ENCODE assay signal across 24 cellular contexts in the genomic region with DNA sequence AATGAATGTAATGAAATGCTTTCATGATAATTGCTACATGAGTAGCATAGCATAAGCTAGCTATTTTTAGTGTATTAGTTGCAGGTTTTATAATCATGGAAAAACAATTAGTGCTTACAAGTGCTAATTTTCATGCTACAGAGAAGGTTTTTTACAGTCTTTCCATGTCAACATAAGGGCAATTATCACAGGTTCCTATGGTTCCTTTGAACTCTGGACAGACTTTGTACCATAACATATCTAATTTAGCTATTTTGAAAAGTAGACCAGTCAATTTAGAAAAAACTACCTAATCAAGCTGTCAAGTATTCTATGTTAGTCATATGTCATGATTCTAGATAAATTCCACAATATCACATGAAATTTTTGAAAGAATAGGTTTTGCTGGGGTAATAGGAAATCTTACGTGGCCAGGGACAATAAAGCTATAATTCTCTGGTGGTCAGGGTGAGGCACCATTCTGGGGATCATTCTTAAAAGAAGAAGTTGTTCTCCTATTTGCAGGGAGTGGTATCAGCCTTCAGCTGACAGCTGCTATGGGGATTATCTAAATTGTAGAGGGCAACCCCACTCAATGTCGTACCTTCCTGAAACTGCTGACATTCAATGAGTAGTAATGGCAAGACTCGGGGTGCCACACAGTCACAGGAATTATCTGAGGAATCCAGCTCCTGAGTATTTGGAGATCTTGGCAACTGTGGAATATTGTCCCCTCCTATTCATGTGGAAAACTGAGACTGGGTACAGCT.
"Had no signal": no experiment of that assay in that cellular context is flagged by ENCODE, and none has a peak within 500 bp of the region (broad histone marks: within the 10 kb centered on the region; RNA-seq: fewer than 3 reads in every experiment).

No MANE protein-coding gene starts in this region.

- H3K36me3 ChIP-seq: adrenal gland, MG63 had no signal

- H3K4me1 Mint-ChIP-seq: activated naive CD8-positive, alpha-beta T cell treated with anti-CD3 and anti-CD28 coated beads, Interleukin-2, amount 10 ng/mL, durations not matched to agents 7 days and 5 days; T-helper 17 cell had no signal

- H3K4me1 ChIP-seq: adrenal gland had no signal

- DNase-seq: activated CD4-positive, alpha-beta T cell treated with anti-CD3 and anti-CD28 coated beads for 4 hours; activated CD4-positive, alpha-beta T cell treated with anti-CD3 and anti-CD28 coated beads, Interleukin-2, amount 50 U/mL, for 4 hours; activated CD8-positive, alpha-beta memory T cell treated with anti-CD3 and anti-CD28 coated beads, Interleukin-2, amount 50 U/mL, for 48 hours; activated CD8-positive, alpha-beta T cell treated with anti-CD3 and anti-CD28 coated beads, Interleukin-2, amount 10 ng/mL, durations not matched to agents 7 days and 5 days; activated naive CD4-positive, alpha-beta T cell treated with anti-CD3 and anti-CD28 coated beads, Interleukin-2, amount 50 U/mL, for 16 hours; activated naive CD8-positive, alpha-beta T cell treated with anti-CD3 and anti-CD28 coated beads, Interleukin-2, amount 10 ng/mL, durations not matched to agents 7 days and 5 days; activated T-cell treated with anti-CD3 and anti-CD28 coated beads, Interleukin-2, amount 50 U/mL, for 1 hour; adrenal gland; anterior cingulate cortex; central memory CD4-positive, alpha-beta T cell; MG63; NCI-H1105; NCI-H1436; NCI-H1930; NCI-H2107; NCI-H2171 treated with DMSO at 0.1 percent for 48 hours; NCI-H226; NCI-H748 treated with DMSO at 0.1 percent for 48 hours; RPMI8226; SHP77; T-helper 17 cell; T-helper 9 cell had no signal

- H3K27me3 ChIP-seq: adrenal gland, MG63 had no signal

- ATAC-seq: activated CD4-positive, CD25-positive, alpha-beta regulatory T cell treated with anti-CD3 and anti-CD28 coated beads, Interleukin-2, amount 50 U/mL, for 24 hours; activated CD8-positive, alpha-beta T cell treated with anti-CD3 and anti-CD28 coated beads, Interleukin-2, amount 10 ng/mL, durations not matched to agents 7 days and 5 days; Panc1; T-helper 17 cell had no signal

- H3K27ac Mint-ChIP-seq: activated CD8-positive, alpha-beta T cell treated with anti-CD3 and anti-CD28 coated beads, Interleukin-2, amount 10 ng/mL, durations not matched to agents 7 days and 5 days; activated naive CD8-positive, alpha-beta T cell treated with anti-CD3 and anti-CD28 coated beads, Interleukin-2, amount 10 ng/mL, durations not matched to agents 7 days and 5 days; T-helper 17 cell had no signal

- H3K36me3 Mint-ChIP-seq: activated naive CD8-positive, alpha-beta T cell treated with anti-CD3 and anti-CD28 coated beads, Interleukin-2, amount 10 ng/mL, durations not matched to agents 7 days and 5 days had no signal

- H3K9me3 ChIP-seq: adrenal gland, MG63 had no signal

- H3K27ac ChIP-seq: adrenal gland had no signal

- H3K4me3 ChIP-seq: adrenal gland, MG63 had no signal

- H3K4me3 Mint-ChIP-seq: activated CD8-positive, alpha-beta T cell treated with anti-CD3 and anti-CD28 coated beads, Interleukin-2, amount 10 ng/mL, durations not matched to agents 7 days and 5 days; activated naive CD8-positive, alpha-beta T cell treated with anti-CD3 and anti-CD28 coated beads, Interleukin-2, amount 10 ng/mL, durations not matched to agents 7 days and 5 days; T-helper 17 cell had no signal

- H3K27me3 Mint-ChIP-seq: activated naive CD8-positive, alpha-beta T cell treated with anti-CD3 and anti-CD28 coated beads, Interleukin-2, amount 10 ng/mL, durations not matched to agents 7 days and 5 days; T-helper 17 cell had no signal
